In the genomic region with DNA sequence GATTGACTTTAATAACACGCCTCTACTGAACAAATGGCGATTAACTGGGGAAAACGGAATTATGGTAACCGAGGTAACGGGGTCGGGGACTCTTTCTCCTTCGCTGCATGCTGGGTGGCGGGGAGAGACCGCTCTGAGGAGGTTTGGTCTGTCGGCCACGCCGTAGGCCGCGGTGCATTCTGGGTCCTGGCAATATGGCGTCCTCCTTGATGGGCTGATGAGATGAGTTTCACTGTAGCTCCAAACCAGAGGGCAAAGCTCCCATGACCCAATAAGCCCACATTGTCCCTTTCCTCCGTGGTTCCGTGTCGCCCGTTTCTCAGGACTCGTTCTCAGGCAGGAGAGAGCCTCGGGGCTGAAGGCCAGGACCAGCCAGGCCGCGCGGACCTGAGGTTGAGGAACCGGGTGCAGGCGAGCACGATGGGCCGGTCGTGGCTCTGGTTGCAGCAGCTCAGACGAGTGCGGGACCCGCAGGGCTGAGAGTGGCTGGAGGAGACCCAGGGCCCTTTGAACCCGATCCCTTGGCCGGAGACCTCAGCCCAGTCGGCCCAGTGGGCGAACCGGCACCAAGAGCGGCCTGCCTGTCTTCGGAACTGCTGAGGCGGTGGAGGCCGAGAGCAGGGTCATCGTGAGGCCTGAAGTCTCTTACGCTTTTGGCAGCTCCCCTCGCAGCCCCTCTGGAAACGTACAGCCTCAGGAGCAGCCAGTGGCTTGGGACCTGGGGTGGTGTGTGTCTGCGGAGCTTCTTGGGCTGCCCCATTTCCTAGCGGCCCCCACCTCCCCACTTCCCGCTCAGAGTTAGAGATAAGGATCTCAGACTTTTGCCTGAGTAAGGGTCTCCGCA, we compare ENCODE assay signal across 1 cellular context.
TF ChIP-seq lines count a peak whose summit lies in the region.

A gene with protein sequence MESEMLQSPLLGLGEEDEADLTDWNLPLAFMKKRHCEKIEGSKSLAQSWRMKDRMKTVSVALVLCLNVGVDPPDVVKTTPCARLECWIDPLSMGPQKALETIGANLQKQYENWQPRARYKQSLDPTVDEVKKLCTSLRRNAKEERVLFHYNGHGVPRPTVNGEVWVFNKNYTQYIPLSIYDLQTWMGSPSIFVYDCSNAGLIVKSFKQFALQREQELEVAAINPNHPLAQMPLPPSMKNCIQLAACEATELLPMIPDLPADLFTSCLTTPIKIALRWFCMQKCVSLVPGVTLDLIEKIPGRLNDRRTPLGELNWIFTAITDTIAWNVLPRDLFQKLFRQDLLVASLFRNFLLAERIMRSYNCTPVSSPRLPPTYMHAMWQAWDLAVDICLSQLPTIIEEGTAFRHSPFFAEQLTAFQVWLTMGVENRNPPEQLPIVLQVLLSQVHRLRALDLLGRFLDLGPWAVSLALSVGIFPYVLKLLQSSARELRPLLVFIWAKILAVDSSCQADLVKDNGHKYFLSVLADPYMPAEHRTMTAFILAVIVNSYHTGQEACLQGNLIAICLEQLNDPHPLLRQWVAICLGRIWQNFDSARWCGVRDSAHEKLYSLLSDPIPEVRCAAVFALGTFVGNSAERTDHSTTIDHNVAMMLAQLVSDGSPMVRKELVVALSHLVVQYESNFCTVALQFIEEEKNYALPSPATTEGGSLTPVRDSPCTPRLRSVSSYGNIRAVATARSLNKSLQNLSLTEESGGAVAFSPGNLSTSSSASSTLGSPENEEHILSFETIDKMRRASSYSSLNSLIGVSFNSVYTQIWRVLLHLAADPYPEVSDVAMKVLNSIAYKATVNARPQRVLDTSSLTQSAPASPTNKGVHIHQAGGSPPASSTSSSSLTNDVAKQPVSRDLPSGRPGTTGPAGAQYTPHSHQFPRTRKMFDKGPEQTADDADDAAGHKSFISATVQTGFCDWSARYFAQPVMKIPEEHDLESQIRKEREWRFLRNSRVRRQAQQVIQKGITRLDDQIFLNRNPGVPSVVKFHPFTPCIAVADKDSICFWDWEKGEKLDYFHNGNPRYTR (N-terminal part only) (plus strand): TSS at position 184 of the 844 bp plus-strand sequence. CDS start 792 bp downstream, outside the sequence.

TF ChIP-seq in HepG2, 621 proteins besides CTCF, POLR2A, EP300 and RAD21 (continued from another document and continues in another):
- TF ChIP-seq, protein P1, sequence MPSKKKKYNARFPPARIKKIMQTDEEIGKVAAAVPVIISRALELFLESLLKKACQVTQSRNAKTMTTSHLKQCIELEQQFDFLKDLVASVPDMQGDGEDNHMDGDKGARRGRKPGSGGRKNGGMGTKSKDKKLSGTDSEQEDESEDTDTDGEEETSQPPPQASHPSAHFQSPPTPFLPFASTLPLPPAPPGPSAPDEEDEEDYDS (CRISPR knock-in tag; IDR thresholded peaks at IDR 0.05), result peak; percentile 70
- peak; percentile 67 for TF ChIP-seq SP4 (CRISPR knock-in tag; IDR thresholded peaks at IDR 0.05)
- peak; percentile 78; the same call in 1 of the 2 replicates for TF ChIP-seq ZNF335 (CRISPR knock-in tag; IDR thresholded peaks at IDR 0.05)
- TF ChIP-seq, protein P2, sequence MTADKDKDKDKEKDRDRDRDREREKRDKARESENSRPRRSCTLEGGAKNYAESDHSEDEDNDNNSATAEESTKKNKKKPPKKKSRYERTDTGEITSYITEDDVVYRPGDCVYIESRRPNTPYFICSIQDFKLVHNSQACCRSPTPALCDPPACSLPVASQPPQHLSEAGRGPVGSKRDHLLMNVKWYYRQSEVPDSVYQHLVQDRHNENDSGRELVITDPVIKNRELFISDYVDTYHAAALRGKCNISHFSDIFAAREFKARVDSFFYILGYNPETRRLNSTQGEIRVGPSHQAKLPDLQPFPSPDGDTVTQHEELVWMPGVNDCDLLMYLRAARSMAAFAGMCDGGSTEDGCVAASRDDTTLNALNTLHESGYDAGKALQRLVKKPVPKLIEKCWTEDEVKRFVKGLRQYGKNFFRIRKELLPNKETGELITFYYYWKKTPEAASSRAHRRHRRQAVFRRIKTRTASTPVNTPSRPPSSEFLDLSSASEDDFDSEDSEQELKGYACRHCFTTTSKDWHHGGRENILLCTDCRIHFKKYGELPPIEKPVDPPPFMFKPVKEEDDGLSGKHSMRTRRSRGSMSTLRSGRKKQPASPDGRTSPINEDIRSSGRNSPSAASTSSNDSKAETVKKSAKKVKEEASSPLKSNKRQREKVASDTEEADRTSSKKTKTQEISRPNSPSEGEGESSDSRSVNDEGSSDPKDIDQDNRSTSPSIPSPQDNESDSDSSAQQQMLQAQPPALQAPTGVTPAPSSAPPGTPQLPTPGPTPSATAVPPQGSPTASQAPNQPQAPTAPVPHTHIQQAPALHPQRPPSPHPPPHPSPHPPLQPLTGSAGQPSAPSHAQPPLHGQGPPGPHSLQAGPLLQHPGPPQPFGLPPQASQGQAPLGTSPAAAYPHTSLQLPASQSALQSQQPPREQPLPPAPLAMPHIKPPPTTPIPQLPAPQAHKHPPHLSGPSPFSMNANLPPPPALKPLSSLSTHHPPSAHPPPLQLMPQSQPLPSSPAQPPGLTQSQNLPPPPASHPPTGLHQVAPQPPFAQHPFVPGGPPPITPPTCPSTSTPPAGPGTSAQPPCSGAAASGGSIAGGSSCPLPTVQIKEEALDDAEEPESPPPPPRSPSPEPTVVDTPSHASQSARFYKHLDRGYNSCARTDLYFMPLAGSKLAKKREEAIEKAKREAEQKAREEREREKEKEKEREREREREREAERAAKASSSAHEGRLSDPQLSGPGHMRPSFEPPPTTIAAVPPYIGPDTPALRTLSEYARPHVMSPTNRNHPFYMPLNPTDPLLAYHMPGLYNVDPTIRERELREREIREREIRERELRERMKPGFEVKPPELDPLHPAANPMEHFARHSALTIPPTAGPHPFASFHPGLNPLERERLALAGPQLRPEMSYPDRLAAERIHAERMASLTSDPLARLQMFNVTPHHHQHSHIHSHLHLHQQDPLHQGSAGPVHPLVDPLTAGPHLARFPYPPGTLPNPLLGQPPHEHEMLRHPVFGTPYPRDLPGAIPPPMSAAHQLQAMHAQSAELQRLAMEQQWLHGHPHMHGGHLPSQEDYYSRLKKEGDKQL (CRISPR knock-in tag; IDR thresholded peaks at IDR 0.05; ENCODE audit: low read depth), result no peak; the same call in 1 of the 2 replicates
- 0 out of 2 replicates have a peak, but pooled peaks have one; percentile 40 for TF ChIP-seq HNRNPL (IDR thresholded peaks at IDR 0.05; ENCODE audit: low read depth, low read length)
- TF ChIP-seq SP1 (IDR thresholded peaks at IDR 0.05), result no peak
- TF ChIP-seq SP1 (CRISPR knock-in tag; IDR thresholded peaks at IDR 0.05), result peak; percentile 66
- 0 out of 2 replicates have a peak, but pooled peaks have one; percentile 12 for TF ChIP-seq RCOR2 (CRISPR knock-in tag; IDR thresholded peaks at IDR 0.05)
- TF ChIP-seq ZNF615 (CRISPR knock-in tag; IDR thresholded peaks at IDR 0.05; ENCODE audit: borderline replicate concordance), result no peak
- peak; percentile 94 for TF ChIP-seq ZNF616 (CRISPR knock-in tag; IDR thresholded peaks at IDR 0.05; ENCODE audit: low read depth)
- TF ChIP-seq MAF1 (CRISPR knock-in tag; IDR thresholded peaks at IDR 0.05; ENCODE audit: borderline replicate concordance), result no peak; the same call in 1 of the 2 replicates
- TF ChIP-seq NCOA5 (CRISPR knock-in tag; IDR thresholded peaks at IDR 0.05), result no peak
- no peak for TF ChIP-seq GATA4 (IDR thresholded peaks at IDR 0.05; ENCODE audit: borderline replicate concordance, low read depth)
- TF ChIP-seq DR1 (CRISPR knock-in tag; IDR thresholded peaks at IDR 0.05), result peak; percentile 88
- TF ChIP-seq, protein P3, sequence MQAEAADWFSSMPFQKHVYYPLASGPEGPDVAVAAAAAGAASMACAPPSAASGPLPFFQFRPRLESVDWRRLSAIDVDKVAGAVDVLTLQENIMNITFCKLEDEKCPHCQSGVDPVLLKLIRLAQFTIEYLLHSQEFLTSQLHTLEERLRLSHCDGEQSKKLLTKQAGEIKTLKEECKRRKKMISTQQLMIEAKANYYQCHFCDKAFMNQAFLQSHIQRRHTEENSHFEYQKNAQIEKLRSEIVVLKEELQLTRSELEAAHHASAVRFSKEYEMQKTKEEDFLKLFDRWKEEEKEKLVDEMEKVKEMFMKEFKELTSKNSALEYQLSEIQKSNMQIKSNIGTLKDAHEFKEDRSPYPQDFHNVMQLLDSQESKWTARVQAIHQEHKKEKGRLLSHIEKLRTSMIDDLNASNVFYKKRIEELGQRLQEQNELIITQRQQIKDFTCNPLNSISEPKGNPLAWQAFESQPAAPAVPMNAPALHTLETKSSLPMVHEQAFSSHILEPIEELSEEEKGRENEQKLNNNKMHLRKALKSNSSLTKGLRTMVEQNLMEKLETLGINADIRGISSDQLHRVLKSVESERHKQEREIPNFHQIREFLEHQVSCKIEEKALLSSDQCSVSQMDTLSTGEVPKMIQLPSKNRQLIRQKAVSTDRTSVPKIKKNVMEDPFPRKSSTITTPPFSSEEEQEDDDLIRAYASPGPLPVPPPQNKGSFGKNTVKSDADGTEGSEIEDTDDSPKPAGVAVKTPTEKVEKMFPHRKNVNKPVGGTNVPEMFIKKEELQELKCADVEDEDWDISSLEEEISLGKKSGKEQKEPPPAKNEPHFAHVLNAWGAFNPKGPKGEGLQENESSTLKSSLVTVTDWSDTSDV (CRISPR knock-in tag; IDR thresholded peaks at IDR 0.05), result peak; percentile 98
- TF ChIP-seq, protein P4, sequence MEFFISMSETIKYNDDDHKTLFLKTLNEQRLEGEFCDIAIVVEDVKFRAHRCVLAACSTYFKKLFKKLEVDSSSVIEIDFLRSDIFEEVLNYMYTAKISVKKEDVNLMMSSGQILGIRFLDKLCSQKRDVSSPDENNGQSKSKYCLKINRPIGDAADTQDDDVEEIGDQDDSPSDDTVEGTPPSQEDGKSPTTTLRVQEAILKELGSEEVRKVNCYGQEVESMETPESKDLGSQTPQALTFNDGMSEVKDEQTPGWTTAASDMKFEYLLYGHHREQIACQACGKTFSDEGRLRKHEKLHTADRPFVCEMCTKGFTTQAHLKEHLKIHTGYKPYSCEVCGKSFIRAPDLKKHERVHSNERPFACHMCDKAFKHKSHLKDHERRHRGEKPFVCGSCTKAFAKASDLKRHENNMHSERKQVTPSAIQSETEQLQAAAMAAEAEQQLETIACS (CRISPR knock-in tag; IDR thresholded peaks at IDR 0.05), result peak; percentile 46; the same call in 1 of the 2 replicates
- no peak for TF ChIP-seq FOSL1 (CRISPR knock-in tag; IDR thresholded peaks at IDR 0.05; ENCODE audit: borderline replicate concordance)
- peak; percentile 93; the same call in 1 of the 2 replicates for TF ChIP-seq NFE2L1 (CRISPR knock-in tag; IDR thresholded peaks at IDR 0.05; ENCODE audit: borderline replicate concordance)
- no peak for TF ChIP-seq REL (CRISPR knock-in tag; conservative IDR thresholded peaks at IDR 0.05)
- TF ChIP-seq, protein P5, sequence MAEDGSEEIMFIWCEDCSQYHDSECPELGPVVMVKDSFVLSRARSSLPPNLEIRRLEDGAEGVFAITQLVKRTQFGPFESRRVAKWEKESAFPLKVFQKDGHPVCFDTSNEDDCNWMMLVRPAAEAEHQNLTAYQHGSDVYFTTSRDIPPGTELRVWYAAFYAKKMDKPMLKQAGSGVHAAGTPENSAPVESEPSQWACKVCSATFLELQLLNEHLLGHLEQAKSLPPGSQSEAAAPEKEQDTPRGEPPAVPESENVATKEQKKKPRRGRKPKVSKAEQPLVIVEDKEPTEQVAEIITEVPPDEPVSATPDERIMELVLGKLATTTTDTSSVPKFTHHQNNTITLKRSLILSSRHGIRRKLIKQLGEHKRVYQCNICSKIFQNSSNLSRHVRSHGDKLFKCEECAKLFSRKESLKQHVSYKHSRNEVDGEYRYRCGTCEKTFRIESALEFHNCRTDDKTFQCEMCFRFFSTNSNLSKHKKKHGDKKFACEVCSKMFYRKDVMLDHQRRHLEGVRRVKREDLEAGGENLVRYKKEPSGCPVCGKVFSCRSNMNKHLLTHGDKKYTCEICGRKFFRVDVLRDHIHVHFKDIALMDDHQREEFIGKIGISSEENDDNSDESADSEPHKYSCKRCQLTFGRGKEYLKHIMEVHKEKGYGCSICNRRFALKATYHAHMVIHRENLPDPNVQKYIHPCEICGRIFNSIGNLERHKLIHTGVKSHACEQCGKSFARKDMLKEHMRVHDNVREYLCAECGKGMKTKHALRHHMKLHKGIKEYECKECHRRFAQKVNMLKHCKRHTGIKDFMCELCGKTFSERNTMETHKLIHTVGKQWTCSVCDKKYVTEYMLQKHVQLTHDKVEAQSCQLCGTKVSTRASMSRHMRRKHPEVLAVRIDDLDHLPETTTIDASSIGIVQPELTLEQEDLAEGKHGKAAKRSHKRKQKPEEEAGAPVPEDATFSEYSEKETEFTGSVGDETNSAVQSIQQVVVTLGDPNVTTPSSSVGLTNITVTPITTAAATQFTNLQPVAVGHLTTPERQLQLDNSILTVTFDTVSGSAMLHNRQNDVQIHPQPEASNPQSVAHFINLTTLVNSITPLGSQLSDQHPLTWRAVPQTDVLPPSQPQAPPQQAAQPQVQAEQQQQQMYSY (CRISPR knock-in tag; IDR thresholded peaks at IDR 0.05), result peak; percentile 70; the same call in 1 of the 2 replicates
- TF ChIP-seq KLF11 (CRISPR knock-in tag; IDR thresholded peaks at IDR 0.05), result peak; percentile 68; the same call in 1 of the 2 replicates
- no peak; the same call in 1 of the 2 replicates for TF ChIP-seq ZNF33A (CRISPR knock-in tag; IDR thresholded peaks at IDR 0.05; ENCODE audit: borderline replicate concordance)
- TF ChIP-seq NR2F6 (IDR thresholded peaks at IDR 0.05), result 0 out of 2 replicates have a peak, but pooled peaks have one; percentile 46
- TF ChIP-seq NR2F6 (CRISPR knock-in tag; IDR thresholded peaks at IDR 0.05), result peak; percentile 69; the same call in 1 of the 2 replicates
- peak; percentile 90; the same call in 1 of the 2 replicates for TF ChIP-seq HOXD1 (CRISPR knock-in tag; IDR thresholded peaks at IDR 0.05)
- TF ChIP-seq, protein P6, sequence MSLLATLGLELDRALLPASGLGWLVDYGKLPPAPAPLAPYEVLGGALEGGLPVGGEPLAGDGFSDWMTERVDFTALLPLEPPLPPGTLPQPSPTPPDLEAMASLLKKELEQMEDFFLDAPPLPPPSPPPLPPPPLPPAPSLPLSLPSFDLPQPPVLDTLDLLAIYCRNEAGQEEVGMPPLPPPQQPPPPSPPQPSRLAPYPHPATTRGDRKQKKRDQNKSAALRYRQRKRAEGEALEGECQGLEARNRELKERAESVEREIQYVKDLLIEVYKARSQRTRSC (CRISPR knock-in tag; IDR thresholded peaks at IDR 0.05; ENCODE audit: low read depth), result no peak
- peak; percentile 77; the same call in 1 of the 2 replicates for TF ChIP-seq ZNF564 (CRISPR knock-in tag; IDR thresholded peaks at IDR 0.05)
- TF ChIP-seq ZNF569 (CRISPR knock-in tag; IDR thresholded peaks at IDR 0.05; ENCODE audit: borderline replicate concordance), result no peak
- TF ChIP-seq, protein P7, sequence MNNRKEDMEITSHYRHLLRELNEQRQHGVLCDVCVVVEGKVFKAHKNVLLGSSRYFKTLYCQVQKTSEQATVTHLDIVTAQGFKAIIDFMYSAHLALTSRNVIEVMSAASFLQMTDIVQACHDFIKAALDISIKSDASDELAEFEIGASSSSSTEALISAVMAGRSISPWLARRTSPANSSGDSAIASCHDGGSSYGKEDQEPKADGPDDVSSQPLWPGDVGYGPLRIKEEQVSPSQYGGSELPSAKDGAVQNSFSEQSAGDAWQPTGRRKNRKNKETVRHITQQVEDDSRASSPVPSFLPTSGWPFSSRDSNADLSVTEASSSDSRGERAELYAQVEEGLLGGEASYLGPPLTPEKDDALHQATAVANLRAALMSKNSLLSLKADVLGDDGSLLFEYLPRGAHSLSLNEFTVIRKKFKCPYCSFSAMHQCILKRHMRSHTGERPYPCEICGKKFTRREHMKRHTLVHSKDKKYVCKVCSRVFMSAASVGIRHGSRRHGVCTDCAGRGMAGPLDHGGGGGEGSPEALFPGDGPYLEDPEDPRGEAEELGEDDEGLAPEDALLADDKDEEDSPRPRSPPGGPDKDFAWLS (CRISPR knock-in tag; IDR thresholded peaks at IDR 0.05; ENCODE audit: borderline replicate concordance), result no peak
